ENCODE assay signal across 30 cellular contexts in genomic region chr7:113928113-113928512, GRCh38. TPM values are rescaled to one million over a fixed set of nuclear protein-coding genes. Genes with fewer than 3 reads are reported as not detected.
DNase-seq lines count a peak whose midpoint lies in the region; ATAC-seq, FAIRE-seq and TF ChIP-seq lines count a peak whose summit lies in the region.
"Had no signal": no experiment of that assay in that cellular context is flagged by ENCODE, and none has a peak within 500 bp of the region (broad histone marks: within the 10 kb centered on the region; RNA-seq: fewer than 3 reads in every experiment).

No MANE protein-coding gene starts in this region.

- intact Hi-C loops in HepG2 (cut with micrococcal nuclease; ENCODE audit: unreplicated experiment) (no loop called here), right lobe of liver (cut with DNase I) (no loop called here), K562 (cut with micrococcal nuclease) (no loop called here)

- TF ChIP-seq CTCF in HepG2 (CRISPR knock-in tag; IDR thresholded peaks at IDR 0.05), result no peak
- no peak for TF ChIP-seq CTCF in right lobe of liver (IDR thresholded peaks at IDR 0.05)
- no peak for TF ChIP-seq CTCF in K562 (IDR thresholded peaks at IDR 0.05 in 2 of 3, conservative IDR thresholded peaks at IDR 0.05 in 1 of 3; ENCODE audit: insufficient read depth in 2 of 3, low read depth in 1 of 3, low read length in 3 of 3)

- POLR2A ChIA-PET in HepG2 (lab: Yijun Ruan, JAX), result no interaction called here
- POLR2A ChIA-PET in K562 (lab: Yijun Ruan, JAX), result no interaction called here

- ATAC-seq in HepG2 (no peak), right lobe of liver (no peak), K562 (no peak), HG02798 (IDR thresholded peaks at IDR 0.05; ENCODE audit: poor library complexity, unreplicated experiment) (no peak)
- ATAC-seq: GM12878 had no signal

- TF ChIP-seq EP300 in HepG2 (IDR thresholded peaks at IDR 0.05; ENCODE audit: low read depth in 2 of 2, low read length in 2 of 2) (no peak), HepG2 (CRISPR knock-in tag; IDR thresholded peaks at IDR 0.05; ENCODE audit: borderline replicate concordance) (no peak), K562 (IDR thresholded peaks at IDR 0.05; ENCODE audit: low read length) (no peak)

- H3K4me3 Mint-ChIP-seq in immature natural killer cell, result no peak overlapping the region
- H3K4me3 Mint-ChIP-seq: CD14-positive monocyte; CD4-positive, alpha-beta memory T cell; CD4-positive, CD25-positive, alpha-beta regulatory T cell; CD8-positive, alpha-beta memory T cell had no signal

- H3K36me3 Mint-ChIP-seq in immature natural killer cell, result no peaks in the 10 kb centered on the region
- H3K36me3 Mint-ChIP-seq: CD14-positive monocyte; CD4-positive, alpha-beta memory T cell; CD4-positive, CD25-positive, alpha-beta regulatory T cell; CD8-positive, alpha-beta memory T cell had no signal

- no peaks in the 10 kb centered on the region for H3K36me3 ChIP-seq in HepG2 (replicated peaks in 1 of 2; ENCODE audit: control insufficient read depth in 1 of 2, insufficient read depth in 2 of 2, low read length in 2 of 2)
- H3K36me3 ChIP-seq in right lobe of liver, result no peaks in the 10 kb centered on the region
- H3K36me3 ChIP-seq in K562 (ENCODE audit: control insufficient read depth, insufficient read depth, low read length), result no peaks in the 10 kb centered on the region
- H3K36me3 ChIP-seq: BE2C, BLaER1 had no signal

- H3K4me1 ChIP-seq in HepG2 (ENCODE audit: insufficient read depth, low read length) (no peaks in the 10 kb centered on the region), right lobe of liver (no peaks in the 10 kb centered on the region), K562 (replicated peaks in 1 of 2; ENCODE audit: control insufficient read depth in 2 of 2, insufficient read depth in 2 of 2, low read length in 2 of 2) (no peaks in the 10 kb centered on the region)
- H3K4me1 ChIP-seq: BE2C, BLaER1 had no signal

- H3K9me3 ChIP-seq in HepG2 (ENCODE audit: low read length) (peaks cover 51% of the 10 kb centered on the region), right lobe of liver (no peaks in the 10 kb centered on the region), K562 (replicated peaks; ENCODE audit: control insufficient read depth, insufficient read depth, low read depth, low read length) (no peaks in the 10 kb centered on the region)
- H3K9me3 ChIP-seq: BE2C had no signal

- DNase-seq in HepG2 (ENCODE audit: low spot score), result no peak
- no peak for DNase-seq in right lobe of liver
- DNase-seq in K562 (ENCODE audit: extremely low read depth in 1 of 4, low spot score in 3 of 4), result no peak
- no peak for DNase-seq in immature natural killer cell
- DNase-seq: ACHN; BE2C; C1 segment of cervical spinal cord; CD4-positive, alpha-beta memory T cell; CD4-positive, CD25-positive, alpha-beta regulatory T cell; CD8-positive, alpha-beta memory T cell; COR-L47; DMS 273 treated with DMSO at 0.1 percent for 48 hours; DMS153; DMS53; DMS79; DND-41; EL; GDM1 had no signal

- H3K4me2 ChIP-seq in HepG2 (ENCODE audit: low read depth, low read length), result no peak overlapping the region
- H3K4me2 ChIP-seq in K562 (ENCODE audit: insufficient read depth, low read length), result no peak overlapping the region
- H3K4me2 ChIP-seq: BLaER1 had no signal

- CTCF ChIA-PET in HepG2 (lab: Yijun Ruan, JAX; ENCODE audit: low intra/inter-chr PET ratio, low total read pairs) (no interaction called here), K562 (lab: Yijun Ruan, JAX; ENCODE audit: low intra/inter-chr PET ratio) (no interaction called here)

- no peaks in the 10 kb centered on the region for H3K27me3 ChIP-seq in HepG2 (ENCODE audit: control insufficient read depth in 1 of 2, insufficient read depth in 2 of 2, low read length in 2 of 2)
- H3K27me3 ChIP-seq in right lobe of liver, result no peaks in the 10 kb centered on the region
- H3K27me3 ChIP-seq in K562 (ENCODE audit: control insufficient read depth in 2 of 2, insufficient read depth in 2 of 2, low read length in 2 of 2), result no peaks in the 10 kb centered on the region
- H3K27me3 ChIP-seq: BE2C, BLaER1 had no signal

- H3K9me1 ChIP-seq in K562 (ENCODE audit: control insufficient read depth, insufficient read depth, low read length), result no peaks in the 10 kb centered on the region

- H3K27me3 Mint-ChIP-seq in immature natural killer cell (ENCODE audit: low read depth in 3 of 3), result no peaks in the 10 kb centered on the region
- H3K27me3 Mint-ChIP-seq: CD4-positive, alpha-beta memory T cell; CD4-positive, CD25-positive, alpha-beta regulatory T cell; CD8-positive, alpha-beta memory T cell had no signal

- in situ Hi-C loops in HepG2 (cut with HindIII; ENCODE audit: extremely low pct_ligation_motif_present, low pct_unique_long_range_greater_than_20kb) (no loop called here), K562 (cut with MboI) (no loop called here)

- H3K27ac ChIP-seq in HepG2 (ENCODE audit: extremely low read length, insufficient read depth, low read length), result no peak overlapping the region
- no peak overlapping the region for H3K27ac ChIP-seq in right lobe of liver
- H3K27ac ChIP-seq in K562 (ENCODE audit: extremely low read depth, low read depth, low read length), result no peak overlapping the region
- H3K27ac ChIP-seq: 22Rv1, BLaER1 had no signal

- WGBS in HepG2 (ENCODE audit: low lambda C conversion rate), result 6% methylated on average over 1 of the region's 1 CpG
- WGBS in right lobe of liver (ENCODE audit: insufficient coverage, low coverage, low lambda C conversion rate, missing lambda C conversion rate), result 21% methylated on average over 1 of the region's 1 CpG
- WGBS in K562 (ENCODE audit: insufficient coverage, low coverage, missing lambda C conversion rate), result 5% methylated on average over 1 of the region's 1 CpG

- no peak overlapping the region for H3K27ac Mint-ChIP-seq in immature natural killer cell
- H3K27ac Mint-ChIP-seq: CD14-positive monocyte; CD4-positive, alpha-beta memory T cell; CD8-positive, alpha-beta memory T cell had no signal

- H3K79me2 ChIP-seq in HepG2 (ENCODE audit: insufficient read depth, low read length) (no peaks in the 10 kb centered on the region), K562 (ENCODE audit: control insufficient read depth, insufficient read depth, low read length) (no peaks in the 10 kb centered on the region)

- no peak for TF ChIP-seq POLR2A in HepG2 (IDR thresholded peaks at IDR 0.05; ENCODE audit: insufficient read depth in 1 of 2, low read depth in 2 of 2, low read length in 2 of 2)
- TF ChIP-seq POLR2A in right lobe of liver (IDR thresholded peaks at IDR 0.05), result no peak
- TF ChIP-seq POLR2A in K562 (conservative IDR thresholded peaks at IDR 0.05), result no peak

- no TSS peak for BruUV-seq in HepG2 (replicated peaks; lab: Mats Ljungman, UMichigan)
- BruUV-seq in K562 (replicated peaks; lab: Mats Ljungman, UMichigan), result no TSS peak

- H4K20me1 ChIP-seq in HepG2 (ENCODE audit: insufficient read depth, low read length) (no peaks in the 10 kb centered on the region), K562 (replicated peaks; ENCODE audit: control insufficient read depth, insufficient read depth, low read length) (no peaks in the 10 kb centered on the region)
- H4K20me1 ChIP-seq: BLaER1 had no signal

- H2AFZ ChIP-seq in HepG2 (ENCODE audit: low read length) (no peak overlapping the region), K562 (ENCODE audit: low read depth, low read length) (no peak overlapping the region)

- H3K9ac ChIP-seq in HepG2 (ENCODE audit: insufficient read depth, low read depth, low read length), result no peak overlapping the region
- H3K9ac ChIP-seq in K562 (ENCODE audit: insufficient read depth in 1 of 2, low read depth in 2 of 2, low read length in 2 of 2), result no peak overlapping the region
- H3K9ac ChIP-seq: BLaER1 had no signal

- H3K4me3 ChIP-seq in HepG2 (replicated peaks in 1 of 3; ENCODE audit: insufficient read depth in 1 of 3, low read depth in 2 of 3, low read length in 3 of 3) (no peak overlapping the region), right lobe of liver (no peak overlapping the region), K562 (no peak overlapping the region)
- H3K4me3 ChIP-seq: BLaER1, GM12878 had no signal

- peaks cover 7 to 40% (median 13%) of the 10 kb centered on the region in 6 donors for H3K9me3 Mint-ChIP-seq in immature natural killer cell

- no peaks in the 10 kb centered on the region for H3K4me1 Mint-ChIP-seq in immature natural killer cell
- H3K4me1 Mint-ChIP-seq: CD14-positive monocyte; CD4-positive, alpha-beta memory T cell; CD4-positive, CD25-positive, alpha-beta regulatory T cell; CD8-positive, alpha-beta memory T cell had no signal

- no peak for FAIRE-seq in HepG2 (lab: Jason Lieb, UNC)
- FAIRE-seq in K562 (lab: Jason Lieb, UNC), result no peak
- FAIRE-seq: GM12878, GM12892, GM18507 had no signal

- no peak for TF ChIP-seq RAD21 in HepG2 (CRISPR knock-in tag; IDR thresholded peaks at IDR 0.05)
- no peak for TF ChIP-seq RAD21 in K562 (CRISPR knock-in tag; conservative IDR thresholded peaks at IDR 0.05 in 1 of 2, IDR thresholded peaks at IDR 0.05 in 1 of 2)

RNA-seq across cellular contexts. Expression of gene PPP1R3A, which starts 9.3 kb away (rescaled TPM):
- not detected in 2 replicates for total RNA-seq in HepG2 (2016; rRNA removed; fragmentation: Illumina TruSeq; extraction: Trizol)
- not detected in 2 replicates for total RNA-seq in HepG2 (2016; cell fraction: cytosol; rRNA removed; fragmentation: Illumina TruSeq; extraction: Trizol; ENCODE audit: low read depth)
- not detected in 2 replicates for total RNA-seq in HepG2 (2016; cell fraction: insoluble cytoplasmic fraction; rRNA removed; fragmentation: Illumina TruSeq; extraction: Trizol)
- not detected in 2 replicates for total RNA-seq in HepG2 (2016; cell fraction: membrane; rRNA removed; fragmentation: Illumina TruSeq; extraction: Trizol)
- total RNA-seq in HepG2 (2016; cell fraction: nucleus; rRNA removed; fragmentation: Illumina TruSeq; extraction: Trizol), result not detected in 2 replicates
- not detected in 2 replicates for polyA plus RNA-seq in HepG2 (2011; rRNA removed)
- polyA plus RNA-seq in HepG2 (2011; cell fraction: cytosol; rRNA removed), result not detected in 2 replicates
- not detected in 2 replicates for polyA plus RNA-seq in HepG2 (2011; cell fraction: nucleus; rRNA removed)
- polyA plus RNA-seq in HepG2 (2012), result not detected in 2 replicates
- polyA plus RNA-seq in HepG2 (2016; cell fraction: cytosol; fragmentation: Illumina TruSeq; extraction: Trizol; ENCODE audit: low read depth), result not detected in 2 replicates
- not detected in 2 replicates for polyA plus RNA-seq in HepG2 (2016; cell fraction: insoluble cytoplasmic fraction; fragmentation: Illumina TruSeq; extraction: Trizol; ENCODE audit: low read depth)
- polyA plus RNA-seq in HepG2 (2016; cell fraction: membrane; fragmentation: Illumina TruSeq; extraction: Trizol; ENCODE audit: low read depth), result not detected in 2 replicates
- not detected in 2 replicates for polyA plus RNA-seq in HepG2 (2016; cell fraction: nucleus; fragmentation: Illumina TruSeq; extraction: Trizol; ENCODE audit: insufficient read depth, low read depth)
- not detected in 2 replicates for polyA minus RNA-seq in HepG2 (2011; rRNA and poly(A)+ RNA removed; ENCODE audit: low replicate concordance)
- polyA minus RNA-seq in HepG2 (2011; cell fraction: cytosol; rRNA and poly(A)+ RNA removed), result not detected in 2 replicates
- 0.25 and 0.26 TPM in 2 replicates for polyA minus RNA-seq in HepG2 (2011; cell fraction: nucleus; rRNA and poly(A)+ RNA removed)
- total RNA-seq in right lobe of liver, result under 1 TPM in 1 of 6 experiments, not detected in 5; 0.06 TPM
- not detected in 2 replicates for total RNA-seq in K562 (2011; cell fraction: chromatin; rRNA removed; ENCODE audit: low replicate concordance)
- total RNA-seq in K562 (2011; cell fraction: nucleolus; rRNA removed), result 0.13 TPM in 1 of 2 replicates, not detected in the other
- not detected in 2 replicates for total RNA-seq in K562 (2011; cell fraction: nucleoplasm; rRNA removed)
- not detected in 2 replicates for total RNA-seq in K562 (2014; rRNA removed)
- 0.13 TPM in 1 of 2 replicates, not detected in the other for total RNA-seq in K562 (2014; rRNA removed; fragmentation: Illumina TruSeq; extraction: Trizol)
- 0.04 TPM in 1 of 2 replicates, not detected in the other for total RNA-seq in K562 (2015; rRNA removed; fragmentation: Illumina TruSeq; extraction: Trizol)
- 0.07 TPM in 1 of 2 replicates, not detected in the other for total RNA-seq in K562 (2021)
- not detected in 2 replicates for polyA plus RNA-seq in K562 (2011; rRNA removed)
- polyA plus RNA-seq in K562 (2011; cell fraction: cytosol; rRNA removed), result not detected in 2 replicates
- polyA plus RNA-seq in K562 (2011; cell fraction: nucleus; rRNA removed), result not detected in 2 replicates
- polyA plus RNA-seq in K562 (2012), result 0.14 TPM in 1 of 2 replicates, not detected in the other
- polyA plus RNA-seq in K562 (2014; fragmentation: Illumina TruSeq; extraction: Trizol), result 0.03 TPM in 1 of 2 replicates, not detected in the other
- polyA plus RNA-seq in K562 (2014; fragmentation: Nextera tagmentation; extraction: Ambion mirVana), result under 1 TPM in 1 of 2 experiments, not detected in 1; 0.01 TPM
- polyA plus RNA-seq in K562 (2014; rRNA removed), result 0.04 TPM in 1 of 2 replicates, not detected in the other
- polyA minus RNA-seq in K562 (2011; rRNA and poly(A)+ RNA removed), result not detected in 2 replicates
- polyA minus RNA-seq in K562 (2011; cell fraction: cytosol; rRNA and poly(A)+ RNA removed), result not detected in 2 replicates
- not detected in 2 replicates for polyA minus RNA-seq in K562 (2011; cell fraction: nucleus; rRNA and poly(A)+ RNA removed)
- polyA plus RNA-seq in immature natural killer cell, result not detected
- total RNA-seq: A172; A673; CD4-positive, alpha-beta memory T cell; CD4-positive, CD25-positive, alpha-beta regulatory T cell; CD8-positive, alpha-beta memory T cell; Daoy; G401; GM12878 had no signal
- polyA plus RNA-seq: AG04450; CD14-positive monocyte; CD4-positive, alpha-beta memory T cell; CD4-positive, CD25-positive, alpha-beta regulatory T cell; CD8-positive, alpha-beta memory T cell; GM12878 had no signal

Comparison
In these comparisons a context has a peak if more than half of its experiments do, and no peak if none do; other contexts are left out.
1. Of the 241 proteins assayed by ChIP-seq in both HepG2 and K562: peak only in HepG2: none; only in K562: MAFG; in both: MAFF and MAFK; in neither: 238.